8 cellular contexts compared by ENCODE assay signal in genomic region chr10:118341678-118342637, GRCh38. TPM values are rescaled to one million over a fixed set of nuclear protein-coding genes. Genes with fewer than 3 reads are reported as not detected.
DNase-seq lines count a peak whose midpoint lies in the region; ATAC-seq lines count a peak whose summit lies in the region.

Gene FAM204A, minus strand, starts transcription at chr10:118342324. Its CDS starts 5,909 bp downstream, at chr10:118336415.

- intact Hi-C loops in dendritic cell treated with granulocyte-macrophage colony-stimulating factor and Interleukin-4, amounts not matched to agents 40 ng/mL and 50 ng/mL, for 4 days (cut with micrococcal nuclease), result loop anchor here (5.0 kb wide), 1 partner anchor 295 kb away; the partner anchor contains the start of gene RAB11FIP2

- H3K27me3 ChIP-seq in BLaER1 treated with 17β-estradiol and CSF1 and Interleukin-3, amounts not matched to agents 10 nM and 100 nM, result no peaks in the 10 kb centered on the region

- H3K4me3 ChIP-seq in BLaER1 treated with 17β-estradiol and CSF1 and Interleukin-3, amounts not matched to agents 10 nM and 100 nM, result peak within 1 kb of the TSS; percentile 82 to 100 (median 96)

- H3K36me3 ChIP-seq in BLaER1 treated with 17β-estradiol and CSF1 and Interleukin-3, amounts not matched to agents 10 nM and 100 nM, result peaks cover 18 to 34% (median 23%) of the 10 kb centered on the region in 11 experiments; a peak in 20 of 22 replicates

- H3K27me3 Mint-ChIP-seq in dendritic cell treated with granulocyte-macrophage colony-stimulating factor and Interleukin-4, amounts not matched to agents 40 ng/mL and 50 ng/mL, for 4 days, result peaks cover 9% of the 10 kb centered on the region

- peak within 1 kb of the TSS; percentile 89 for H3K4me3 Mint-ChIP-seq in dendritic cell treated with granulocyte-macrophage colony-stimulating factor and Interleukin-4, amounts not matched to agents 40 ng/mL and 50 ng/mL, for 4 days

- peak within 1 kb of the TSS; percentile 76 to 95 (median 88) for H3K4me2 ChIP-seq in BLaER1 treated with 17β-estradiol and CSF1 and Interleukin-3, amounts not matched to agents 10 nM and 100 nM

- H4K20me1 ChIP-seq in BLaER1 treated with 17β-estradiol and CSF1 and Interleukin-3, amounts not matched to agents 10 nM and 100 nM, result peaks cover 6 to 36% (median 29%) of the 10 kb centered on the region in 11 experiments; a peak in 15 of 22 replicates

- H3K36me3 Mint-ChIP-seq in dendritic cell treated with granulocyte-macrophage colony-stimulating factor and Interleukin-4, amounts not matched to agents 40 ng/mL and 50 ng/mL, for 4 days (ENCODE audit: low read depth), result peaks cover 9% of the 10 kb centered on the region

- peaks cover 19% of the 10 kb centered on the region for H3K4me1 Mint-ChIP-seq in dendritic cell treated with granulocyte-macrophage colony-stimulating factor and Interleukin-4, amounts not matched to agents 40 ng/mL and 50 ng/mL, for 4 days (ENCODE audit: low read depth)

- H3K9me3 ChIP-seq in BLaER1 treated with 17β-estradiol and CSF1 and Interleukin-3, amounts not matched to agents 10 nM and 100 nM (replicated peaks in 1 of 11), result no peaks in the 10 kb centered on the region

- peak within 1 kb of the TSS; percentile 84 to 92 (median 90) for H3K27ac ChIP-seq in BLaER1 treated with 17β-estradiol and CSF1 and Interleukin-3, amounts not matched to agents 10 nM and 100 nM

- peaks cover 21 to 41% (median 28%) of the 10 kb centered on the region in 10 experiments for H3K4me1 ChIP-seq in BLaER1 treated with 17β-estradiol and CSF1 and Interleukin-3, amounts not matched to agents 10 nM and 100 nM

- H3K9ac ChIP-seq in BLaER1 treated with 17β-estradiol and CSF1 and Interleukin-3, amounts not matched to agents 10 nM and 100 nM, result peak within 1 kb of the TSS; percentile 87 to 95 (median 89)

- peak; percentile 90 for DNase-seq in NCI-H748 (lab: John Stamatoyannopoulos, UW; ENCODE audit: unreplicated experiment)
- DNase-seq in activated CD4-positive, alpha-beta T cell treated with anti-CD3 and anti-CD28 coated beads, Interleukin-2, amount 50 U/mL, for 1 hour, result peak; percentile 97
- DNase-seq in left lobe of liver (ENCODE audit: low spot score), result peak; percentile 92
- peak; percentile 91 for DNase-seq in stimulated activated CD4-positive, alpha-beta T cell treated with anti-CD3 and anti-CD28 coated beads, Interleukin-2, amount 100 ng/mL, for 4 hours (ENCODE audit: low read depth)

- no peaks in the 10 kb centered on the region for H3K9me3 Mint-ChIP-seq in dendritic cell treated with granulocyte-macrophage colony-stimulating factor and Interleukin-4, amounts not matched to agents 40 ng/mL and 50 ng/mL, for 4 days

- peak within 1 kb of the TSS; percentile 88 for H3K27ac Mint-ChIP-seq in dendritic cell treated with granulocyte-macrophage colony-stimulating factor and Interleukin-4, amounts not matched to agents 40 ng/mL and 50 ng/mL, for 4 days

- peak; percentile 100 for ATAC-seq in GM19351 (IDR thresholded peaks at IDR 0.05; ENCODE audit: unreplicated experiment)
- ATAC-seq in HG03521 (IDR thresholded peaks at IDR 0.05; ENCODE audit: unreplicated experiment), result peak; percentile 100
- ATAC-seq in left lobe of liver, result peak; percentile 99

RNA-seq across cellular contexts. Expression of gene FAM204A, which starts in this region (rescaled TPM):
- 18.2 TPM for total RNA-seq in left lobe of liver

Comparison
In these comparisons a context has a peak if more than half of its experiments do, and no peak if none do; other contexts are left out.
1. Peak in every context shown above with its lines: DNase-seq, ATAC-seq, H3K4me3 ChIP-seq and H3K27ac ChIP-seq.